Comparison of ENCODE assay signal across 17 cellular contexts in the genomic region with DNA sequence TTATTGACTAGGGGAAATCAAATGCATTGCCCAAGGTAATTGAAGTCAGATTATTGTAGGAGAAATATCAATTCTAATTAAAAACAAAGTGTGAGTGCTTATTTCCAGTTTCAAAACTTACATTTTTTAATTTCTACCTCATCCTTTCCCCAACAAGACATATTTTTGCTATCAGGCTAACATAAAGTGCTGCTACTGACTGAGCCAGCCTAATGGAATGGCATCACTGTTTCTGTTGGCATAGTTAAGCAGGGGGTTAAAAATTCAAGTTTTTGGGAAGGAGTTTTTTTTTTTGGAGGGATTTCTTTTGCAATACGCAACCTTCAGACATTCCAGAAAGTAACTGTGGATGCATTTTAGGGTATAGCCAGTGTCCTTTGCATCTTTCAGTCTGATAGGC. TPM values are rescaled to one million over a fixed set of nuclear protein-coding genes. Genes with fewer than 3 reads are reported as not detected.
DNase-seq lines count a peak whose midpoint lies in the region; ATAC-seq and TF ChIP-seq lines count a peak whose summit lies in the region.
"Had no signal": no experiment of that assay in that cellular context is flagged by ENCODE, and none has a peak within 500 bp of the region (broad histone marks: within the 10 kb centered on the region; RNA-seq: fewer than 3 reads in every experiment).

No MANE protein-coding gene starts in this region.

- H3K4me1 ChIP-seq in heart right ventricle (peaks cover 10 to 87% (median 76%) of the 10 kb centered on the region in 9 donors), lower lobe of right lung (peaks cover 68% of the 10 kb centered on the region)
- H3K4me1 ChIP-seq: SJCRH30 had no signal

- no peaks in the 10 kb centered on the region for H3K9me3 ChIP-seq in heart right ventricle
- H3K9me3 ChIP-seq in lower lobe of right lung: no peaks in the 10 kb centered on the region
- H3K9me3 ChIP-seq: SJCRH30 had no signal

- ATAC-seq in heart right ventricle: no peak
- no peak for ATAC-seq in left cardiac atrium
- ATAC-seq in lower lobe of right lung: no peak
- no peak for ATAC-seq in GM19397 (IDR thresholded peaks at IDR 0.05; ENCODE audit: unreplicated experiment)
- no peak for ATAC-seq in HG03442 (IDR thresholded peaks at IDR 0.05; ENCODE audit: unreplicated experiment)
- ATAC-seq: foreskin keratinocyte had no signal

- no peak overlapping the region for H3K4me3 ChIP-seq in heart right ventricle
- H3K4me3 ChIP-seq in brain microvascular endothelial cell (ENCODE audit: low read depth, low read length): no peak overlapping the region
- no peak overlapping the region for H3K4me3 ChIP-seq in lower lobe of right lung
- H3K4me3 ChIP-seq: SJCRH30 had no signal

- no peak for DNase-seq in heart right ventricle
- no peak for DNase-seq in left cardiac atrium
- no peak for DNase-seq in brain microvascular endothelial cell
- DNase-seq in lower lobe of right lung: no peak
- DNase-seq in NCI-H146 (lab: John Stamatoyannopoulos, UW): no peak
- no peak for DNase-seq in COR-L47 (lab: John Stamatoyannopoulos, UW)
- DNase-seq: anterior cingulate cortex; Calu3; foreskin keratinocyte; Karpas-422; NCI-H1694; NCI-H345; occipital lobe; SJCRH30; stimulated activated naive CD4-positive, alpha-beta T cell treated with Interleukin-2 at 50 U/mL for 16 hours had no signal

- intact Hi-C loops in heart right ventricle (cut with DNase I) (loop anchor here in 1 of 10 donors (10.0 kb wide), 1 partner anchor 114 kb away; no protein-coding TSS in a partner anchor), left cardiac atrium (cut with DNase I) (no loop called here), lower lobe of right lung (cut with DNase I) (no loop called here)

- in situ Hi-C loops in brain microvascular endothelial cell (cut with HindIII; ENCODE audit: low pct_ligation_motif_present, low sequenced_read_pairs): no loop called here

- 58 to 70% methylated on average over 1 of the region's 1 CpG for WGBS in heart right ventricle, 2 donors

- peak overlapping the region in 6 of 10 donors; percentile 22 to 79 (median 44) for H3K27ac ChIP-seq in heart right ventricle
- H3K27ac ChIP-seq in brain microvascular endothelial cell: peak overlapping the region; percentile 11
- H3K27ac ChIP-seq in lower lobe of right lung: peak overlapping the region; percentile 68
- H3K27ac ChIP-seq: foreskin keratinocyte, SJCRH30 had no signal

- no peak for TF ChIP-seq CTCF in heart right ventricle (IDR thresholded peaks at IDR 0.05)
- TF ChIP-seq CTCF in brain microvascular endothelial cell (IDR thresholded peaks at IDR 0.05; ENCODE audit: low read depth, low read length, missing control alignments): no peak
- TF ChIP-seq CTCF in lower lobe of right lung (IDR thresholded peaks at IDR 0.05): no peak

- H3K36me3 ChIP-seq in heart right ventricle: no peaks in the 10 kb centered on the region
- H3K36me3 ChIP-seq in brain microvascular endothelial cell (replicated peaks): no peaks in the 10 kb centered on the region
- H3K36me3 ChIP-seq in lower lobe of right lung: no peaks in the 10 kb centered on the region
- H3K36me3 ChIP-seq: SJCRH30 had no signal

- H3K27me3 ChIP-seq in heart right ventricle: no peaks in the 10 kb centered on the region
- no peaks in the 10 kb centered on the region for H3K27me3 ChIP-seq in brain microvascular endothelial cell (replicated peaks)
- no peaks in the 10 kb centered on the region for H3K27me3 ChIP-seq in lower lobe of right lung (ENCODE audit: low read depth)
- H3K27me3 ChIP-seq: foreskin keratinocyte, SJCRH30 had no signal

RNA-seq across cellular contexts. Expression of a gene that starts 24.2 kb away (rescaled TPM):
- total RNA-seq in heart right ventricle: 100 to 1,000 TPM in 5 of 10 donors, 10 to 100 TPM in 5; 28.9 to 130 (median 102) TPM
- polyA plus RNA-seq in heart right ventricle: 10 to 100 TPM in 1 of 2 donors, 1 to 10 TPM in 1; 7.8 to 22.4 TPM
- total RNA-seq in left cardiac atrium: 10 to 100 TPM; 35.4 to 55.7 TPM
- 63.3 TPM for total RNA-seq in lower lobe of right lung

Comparison
In these comparisons a context has a peak if more than half of its experiments do, and no peak if none do; other contexts are left out.
1. H3K27ac ChIP-seq: peak in every context shown above with its lines; median percentile 68 in lower lobe of right lung; 44 in heart right ventricle; 11 in brain microvascular endothelial cell.